17 cellular contexts compared by ENCODE assay signal in genomic region chr2:231099918-231100317, GRCh38. TPM values are rescaled to one million over a fixed set of nuclear protein-coding genes. Genes with fewer than 3 reads are reported as not detected.
A peak's percentile ranks its signal among the peaks of the same experiment; 100 is the strongest.
DNase-seq lines count a peak whose midpoint lies in the region; ATAC-seq, FAIRE-seq and TF ChIP-seq lines count a peak whose summit lies in the region.
"Had no signal": no experiment of that assay in that cellular context is flagged by ENCODE, and none has a peak within 500 bp of the region (broad histone marks: within the 10 kb centered on the region; RNA-seq: fewer than 3 reads in every experiment).

No MANE protein-coding gene starts in this region.

- no peak overlapping the region for H3K27ac ChIP-seq in A673 (ENCODE audit: low read depth, low read length, poor library complexity, severe bottlenecking)
- H3K27ac ChIP-seq in DND-41 (ENCODE audit: low read length), result no peak overlapping the region
- H3K27ac ChIP-seq: thyroid gland had no signal

- in situ Hi-C loops in G401 (cut with HindIII; ENCODE audit: low sequenced_read_pairs), result no loop called here

- H3K36me3 ChIP-seq in A673 (ENCODE audit: insufficient read depth, low read length, poor library complexity, severe bottlenecking) (peaks cover 45% of the 10 kb centered on the region), DND-41 (ENCODE audit: insufficient read depth, low read length) (peaks cover 77% of the 10 kb centered on the region), NT2/D1 (ENCODE audit: insufficient read depth, insufficient read length, low read length) (peaks cover 68% of the 10 kb centered on the region)

- H4K20me1 ChIP-seq in DND-41 (ENCODE audit: insufficient read depth, low read length), result no peaks in the 10 kb centered on the region; the same call in 1 of the 2 replicates

- H3K4me1 ChIP-seq in A673 (ENCODE audit: insufficient read depth, low read length, poor library complexity, severe bottlenecking) (no peaks in the 10 kb centered on the region), DND-41 (ENCODE audit: insufficient read depth, low read length) (no peaks in the 10 kb centered on the region), NT2/D1 (ENCODE audit: insufficient read depth, insufficient read length) (peaks cover 7% of the 10 kb centered on the region)
- H3K4me1 ChIP-seq: thyroid gland had no signal

- BruUV-seq in A673 (replicated peaks; lab: Mats Ljungman, UMichigan), result no TSS peak

- no peak overlapping the region for H3K9ac ChIP-seq in DND-41 (ENCODE audit: low read depth, low read length)
- H3K9ac ChIP-seq in NT2/D1 (ENCODE audit: insufficient read length, low read depth), result no peak overlapping the region

- H3K9me3 ChIP-seq in A673 (ENCODE audit: low read depth, low read length, poor library complexity, severe bottlenecking) (peaks cover 14% of the 10 kb centered on the region), DND-41 (ENCODE audit: insufficient read depth, low read length, severe bottlenecking) (peaks cover 26% of the 10 kb centered on the region), NT2/D1 (ENCODE audit: insufficient read depth, low read length) (peaks cover 30% of the 10 kb centered on the region)
- H3K9me3 ChIP-seq: thyroid gland had no signal

- no peak overlapping the region for H3K4me3 ChIP-seq in A673 (ENCODE audit: low read depth, low read length, poor library complexity, severe bottlenecking)
- no peak overlapping the region for H3K4me3 ChIP-seq in DND-41 (ENCODE audit: low read depth in 1 of 2, low read length in 2 of 2)
- no peak overlapping the region for H3K4me3 ChIP-seq in NT2/D1 (ENCODE audit: insufficient read length, low read depth)
- no peak overlapping the region for H3K4me3 ChIP-seq in fibroblast of pulmonary artery (replicated peaks; ENCODE audit: low read depth, low read length)
- H3K4me3 ChIP-seq: thyroid gland had no signal

- intact Hi-C loops in A673 (cut with micrococcal nuclease; ENCODE audit: unreplicated experiment), result loop anchor here (5.0 kb wide), 1 partner anchor 312 kb away; no protein-coding TSS in a partner anchor

- no peak for FAIRE-seq in HTR-8/SVneo (lab: Jason Lieb, UNC)
- FAIRE-seq: endothelial cell of umbilical vein, kidney had no signal

- H3K27me3 ChIP-seq in A673 (replicated peaks; ENCODE audit: insufficient read depth, low read depth, low read length, poor library complexity) (no peaks in the 10 kb centered on the region), DND-41 (ENCODE audit: insufficient read depth, low read length, poor library complexity) (no peaks in the 10 kb centered on the region), NT2/D1 (ENCODE audit: insufficient read depth, insufficient read length) (no peaks in the 10 kb centered on the region)
- H3K27me3 ChIP-seq: thyroid gland had no signal

- no peak overlapping the region for H3K4me2 ChIP-seq in DND-41 (ENCODE audit: insufficient read depth, low read length)

- H3K79me2 ChIP-seq in DND-41 (ENCODE audit: insufficient read depth, low read length), result peaks cover 14% of the 10 kb centered on the region

- CTCF ChIA-PET in A673 (lab: Charles Lee), result no interaction called here

- DNase-seq in A673 (ENCODE audit: low spot score) (peak; percentile 11), DND-41 (peak; percentile 34), NT2/D1 (ENCODE audit: low read depth, low spot score) (peak; percentile 11), fibroblast of pulmonary artery (ENCODE audit: low read depth) (no peak), NOMO-1 treated with dmso at 0.1 percent for 144 hours (lab: John Stamatoyannopoulos, UW; ENCODE audit: unreplicated experiment) (no peak), inferior parietal cortex (ENCODE audit: extremely low spot score) (no peak), G401 (ENCODE audit: low spot score) (no peak), HTR-8/SVneo (ENCODE audit: insufficient read length, low spot score) (no peak)
- DNase-seq: activated CD4-positive, CD25-positive, alpha-beta regulatory T cell; activated T-cell treated with anti-CD3 and anti-CD28 coated beads, Interleukin-2, amount 50 U/mL, for 1 hour; CD8-positive, alpha-beta memory T cell; cerebellar nuclear complex; kidney; NCI-H1436; NCI-H510A had no signal

- no peak overlapping the region for H2AFZ ChIP-seq in DND-41 (ENCODE audit: low read depth, low read length)

- 0 out of 2 replicates have a peak, but pooled peaks have one; percentile 19 for TF ChIP-seq CTCF in A673 (conservative IDR thresholded peaks at IDR 0.05; ENCODE audit: low read depth, low read length)
- no peak for TF ChIP-seq CTCF in DND-41 (IDR thresholded peaks at IDR 0.05; ENCODE audit: borderline replicate concordance, extremely low read depth, low read length, poor library complexity, severe bottlenecking)
- TF ChIP-seq CTCF in fibroblast of pulmonary artery (IDR thresholded peaks at IDR 0.05; ENCODE audit: low read length, missing control alignments), result peak; percentile 3

- no peak for ATAC-seq in DND-41 (ENCODE audit: insufficient read depth, low read depth)

- POLR2A ChIA-PET in A673 (lab: Charles Lee; ENCODE audit: low non-redundant PET), result no interaction called here

RNA-seq across cellular contexts. Expression of gene HTR2B, which starts 24.9 kb away (rescaled TPM):
- total RNA-seq in A673 (2021), result not detected in 2 replicates
- total RNA-seq in G401 (2014; rRNA removed; shearing (Covaris generic)), result 4.6 and 5.4 TPM in 2 replicates
- total RNA-seq: CD8-positive, alpha-beta memory T cell had no signal

RNA-seq across cellular contexts. Expression of gene PSMD1, which starts 43.3 kb away (rescaled TPM):
- total RNA-seq in A673 (2021), result 230 and 245 TPM in 2 replicates
- 55.3 and 73.5 TPM in 2 replicates for total RNA-seq in G401 (2014; rRNA removed; shearing (Covaris generic))

Comparison
In these comparisons a context has a peak if more than half of its experiments do, and no peak if none do; other contexts are left out.
1. DNase-seq: peak in A673 (single experiment), DND-41 (single experiment) and NT2/D1 (single experiment); none in fibroblast of pulmonary artery (single experiment), NOMO-1 treated with dmso at 0.1 percent for 144 hours (single experiment), inferior parietal cortex (single experiment), G401 (single experiment) and HTR-8/SVneo (single experiment).